6 cellular contexts compared by ENCODE assay signal in genomic region chr20:3092611-3093379, GRCh38. TPM values are rescaled to one million over a fixed set of nuclear protein-coding genes. Genes with fewer than 3 reads are reported as not detected.
DNase-seq lines count a peak whose midpoint lies in the region; ATAC-seq and TF ChIP-seq lines count a peak whose summit lies in the region.

No MANE protein-coding gene starts in this region.

- H3K27me3 Mint-ChIP-seq in CD14-positive monocyte (ENCODE audit: low read depth in 3 of 3), result peaks cover 47 to 69% (median 56%) of the 10 kb centered on the region in 3 donors
- H3K27me3 Mint-ChIP-seq in activated T-cell treated with anti-CD3 and anti-CD28 coated beads, Interleukin-2, amount 50 U/mL, for 4 hours (ENCODE audit: low read depth), result peaks cover 23% of the 10 kb centered on the region

- intact Hi-C loops in CD14-positive monocyte (cut with micrococcal nuclease), result no loop called here

- H3K4me1 Mint-ChIP-seq in CD14-positive monocyte, result peaks cover 19% of the 10 kb centered on the region
- peaks cover 19% of the 10 kb centered on the region for H3K4me1 Mint-ChIP-seq in activated T-cell treated with anti-CD3 and anti-CD28 coated beads, Interleukin-2, amount 50 U/mL, for 4 hours (ENCODE audit: low read depth)

- TF ChIP-seq CTCF in CD14-positive monocyte (IDR thresholded peaks at IDR 0.05), result no peak

- peak overlapping the region; percentile 82 to 97 for H3K4me3 Mint-ChIP-seq in CD14-positive monocyte
- peak overlapping the region; percentile 85 for H3K4me3 Mint-ChIP-seq in activated T-cell treated with anti-CD3 and anti-CD28 coated beads, Interleukin-2, amount 50 U/mL, for 4 hours

- peaks cover 0 to 7% of the 10 kb centered on the region in 2 donors for H3K36me3 Mint-ChIP-seq in CD14-positive monocyte
- no peaks in the 10 kb centered on the region for H3K36me3 Mint-ChIP-seq in activated T-cell treated with anti-CD3 and anti-CD28 coated beads, Interleukin-2, amount 50 U/mL, for 4 hours (ENCODE audit: insufficient read depth)

- peaks cover 0 to 14% (median 10%) of the 10 kb centered on the region in 7 donors for H3K9me3 Mint-ChIP-seq in CD14-positive monocyte
- no peaks in the 10 kb centered on the region for H3K9me3 Mint-ChIP-seq in activated T-cell treated with anti-CD3 and anti-CD28 coated beads, Interleukin-2, amount 50 U/mL, for 4 hours

- no peak for DNase-seq in CD14-positive monocyte (ENCODE audit: low spot score)
- peak; percentile 29 for DNase-seq in activated T-cell treated with anti-CD3 and anti-CD28 coated beads, Interleukin-2, amount 50 U/mL, for 4 hours
- DNase-seq in left kidney (ENCODE audit: low read depth, low spot score), result peak; percentile 63
- DNase-seq in putamen (ENCODE audit: low spot score), result no peak
- DNase-seq in pons (ENCODE audit: low spot score), result no peak
- no peak for DNase-seq in islet precursor cell

- peak overlapping the region in 2 of 7 donors; percentile 48 to 73 for H3K27ac Mint-ChIP-seq in CD14-positive monocyte

- peak; percentile 70 for ATAC-seq in activated T-cell treated with anti-CD3 and anti-CD28 coated beads, Interleukin-2, amount 50 U/mL, for 4 hours

RNA-seq across cellular contexts. Expression of gene AVP, which starts 8.3 kb away (rescaled TPM):
- polyA plus RNA-seq in CD14-positive monocyte, result not detected
- total RNA-seq in activated T-cell treated with anti-CD3 and anti-CD28 coated beads, Interleukin-2, amount 50 U/mL, for 4 hours, result not detected

RNA-seq across cellular contexts. Expression of gene OXT, which starts 21.4 kb away (rescaled TPM):
- not detected for polyA plus RNA-seq in CD14-positive monocyte
- total RNA-seq in activated T-cell treated with anti-CD3 and anti-CD28 coated beads, Interleukin-2, amount 50 U/mL, for 4 hours, result under 1 TPM in 1 of 3 donors, not detected in 2; 0.60 TPM

RNA-seq across cellular contexts. Expression of gene MRPS26, which starts 46.9 kb away (rescaled TPM):
- polyA plus RNA-seq in CD14-positive monocyte, result 10 to 100 TPM; 29.8 to 36.6 TPM
- total RNA-seq in activated T-cell treated with anti-CD3 and anti-CD28 coated beads, Interleukin-2, amount 50 U/mL, for 4 hours, result 100 to 1,000 TPM; 117 to 148 (median 124) TPM

RNA-seq across cellular contexts. Expression of gene GNRH2, which starts 49.4 kb away (rescaled TPM):
- not detected for polyA plus RNA-seq in CD14-positive monocyte
- total RNA-seq in activated T-cell treated with anti-CD3 and anti-CD28 coated beads, Interleukin-2, amount 50 U/mL, for 4 hours, result 1 to 10 TPM in 1 of 3 donors, under 1 TPM in 2; 0.46 to 3.0 (median 0.90) TPM

Comparison
In these comparisons a context has a peak if more than half of its experiments do, and no peak if none do; other contexts are left out.
1. DNase-seq: peak in activated T-cell treated with anti-CD3 and anti-CD28 coated beads, Interleukin-2, amount 50 U/mL, for 4 hours (single experiment) and left kidney (single experiment); none in CD14-positive monocyte (single experiment), putamen (single experiment), pons (single experiment) and islet precursor cell (single experiment).